In the genomic region with DNA sequence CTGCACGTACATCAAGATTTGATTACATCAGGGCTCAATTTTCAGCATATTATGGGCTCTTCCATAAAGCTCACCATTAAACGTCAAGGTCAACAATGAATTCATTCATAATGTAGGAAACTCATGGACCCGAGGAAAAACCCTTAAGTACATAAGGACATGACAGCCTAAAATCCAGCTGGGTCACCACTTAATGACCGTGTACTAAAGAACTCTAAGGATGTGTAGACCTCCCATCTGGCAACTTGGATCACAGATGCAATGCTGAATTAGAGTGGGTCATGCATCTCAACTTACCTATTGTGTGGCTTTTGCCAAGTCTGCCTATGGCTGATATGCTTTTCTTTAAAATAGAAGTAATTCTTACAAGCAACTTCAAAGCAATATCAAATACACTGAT, we compare ENCODE assay signal across 32 cellular contexts. TPM values are rescaled to one million over a fixed set of nuclear protein-coding genes. Genes with fewer than 3 reads are reported as not detected.
"Had no signal": no experiment of that assay in that cellular context is flagged by ENCODE, and none has a peak within 500 bp of the region (broad histone marks: within the 10 kb centered on the region; RNA-seq: fewer than 3 reads in every experiment).

No MANE protein-coding gene starts in this region.

- H3K9me3 ChIP-seq: colonic mucosa, esophagus squamous epithelium, gastroesophageal sphincter, heart right ventricle, left lung, lower lobe of right lung, mucosa of descending colon had no signal

- DNase-seq: colonic mucosa; cortex of kidney; effector CD8-positive, alpha-beta T cell; effector memory CD8-positive, alpha-beta T cell; endodermal cell; erythroblast; esophagus squamous epithelium; foreskin fibroblast; head of caudate nucleus; heart right ventricle; hippocampal formation; left cardiac atrium; left lung; left ventricle myocardium superior; lower lobe of right lung; mesenchymal stem cell; mucosa of descending colon; naive B cell; naive thymus-derived CD8-positive, alpha-beta T cell had no signal

- H3K27me3 Mint-ChIP-seq: dendritic cell treated with granulocyte-macrophage colony-stimulating factor and Interleukin-4, amounts not matched to agents 40 ng/mL and 50 ng/mL, for 4 days; effector memory CD8-positive, alpha-beta T cell; naive B cell; naive thymus-derived CD8-positive, alpha-beta T cell had no signal

- H3K9me3 Mint-ChIP-seq: dendritic cell treated with granulocyte-macrophage colony-stimulating factor and Interleukin-4, amounts not matched to agents 40 ng/mL and 50 ng/mL, for 4 days; endodermal cell; mesothelial cell of epicardium had no signal

- H3K27ac ChIP-seq: colonic mucosa, epithelial cell of prostate, esophagus squamous epithelium, gastroesophageal sphincter, heart right ventricle, left lung, lower lobe of right lung had no signal

- H3K27ac Mint-ChIP-seq: dendritic cell treated with granulocyte-macrophage colony-stimulating factor and Interleukin-4, amounts not matched to agents 40 ng/mL and 50 ng/mL, for 4 days; effector memory CD8-positive, alpha-beta T cell; endodermal cell; mesothelial cell of epicardium; naive B cell had no signal

- H3K4me3 ChIP-seq: colonic mucosa, esophagus squamous epithelium, gastroesophageal sphincter, heart right ventricle, left lung, lower lobe of right lung, mucosa of descending colon had no signal

- H3K27me3 ChIP-seq: colonic mucosa, esophagus squamous epithelium, gastroesophageal sphincter, heart right ventricle, left lung had no signal

- H3K4me3 Mint-ChIP-seq: dendritic cell treated with granulocyte-macrophage colony-stimulating factor and Interleukin-4, amounts not matched to agents 40 ng/mL and 50 ng/mL, for 4 days; effector memory CD8-positive, alpha-beta T cell; endodermal cell; mesothelial cell of epicardium; naive B cell; naive thymus-derived CD8-positive, alpha-beta T cell had no signal

- H3K36me3 Mint-ChIP-seq: mesothelial cell of epicardium; naive B cell; naive thymus-derived CD8-positive, alpha-beta T cell had no signal

- H3K4me1 Mint-ChIP-seq: mesothelial cell of epicardium; naive B cell; naive thymus-derived CD8-positive, alpha-beta T cell had no signal

- H3K36me3 ChIP-seq: colonic mucosa, esophagus squamous epithelium, gastroesophageal sphincter, heart right ventricle, left lung, lower lobe of right lung had no signal

- H3K4me1 ChIP-seq: colonic mucosa, esophagus squamous epithelium, gastroesophageal sphincter, heart right ventricle, left lung, lower lobe of right lung had no signal

RNA-seq across cellular contexts. Expression of gene DEFB112, which starts 26.7 kb away (rescaled TPM):
- total RNA-seq: colonic mucosa; dermis microvascular lymphatic vessel endothelial cell; endodermal cell; esophagus mucosa; esophagus squamous epithelium; frontal cortex; gastroesophageal sphincter; heart right ventricle; kidney epithelial cell; left cardiac atrium; left lung; left ventricle myocardium superior; lower leg skin; lower lobe of right lung; lung microvascular endothelial cell; mesenteric fat pad; mesothelial cell of epicardium; mucosa of descending colon; myocyte; naive thymus-derived CD8-positive, alpha-beta T cell had no signal
- polyA plus RNA-seq: heart right ventricle; keratinocyte; naive thymus-derived CD8-positive, alpha-beta T cell had no signal

RNA-seq across cellular contexts. Expression of gene DEFB110, which starts 54.6 kb away (rescaled TPM):
- total RNA-seq: colonic mucosa; dermis microvascular lymphatic vessel endothelial cell; endodermal cell; esophagus mucosa; esophagus squamous epithelium; frontal cortex; gastroesophageal sphincter; heart right ventricle; kidney epithelial cell; left cardiac atrium; left lung; left ventricle myocardium superior; lower leg skin; lower lobe of right lung; lung microvascular endothelial cell; mesenteric fat pad; mesothelial cell of epicardium; mucosa of descending colon; myocyte; naive thymus-derived CD8-positive, alpha-beta T cell had no signal
- polyA plus RNA-seq: heart right ventricle; keratinocyte; naive thymus-derived CD8-positive, alpha-beta T cell had no signal
